In the genomic region with DNA sequence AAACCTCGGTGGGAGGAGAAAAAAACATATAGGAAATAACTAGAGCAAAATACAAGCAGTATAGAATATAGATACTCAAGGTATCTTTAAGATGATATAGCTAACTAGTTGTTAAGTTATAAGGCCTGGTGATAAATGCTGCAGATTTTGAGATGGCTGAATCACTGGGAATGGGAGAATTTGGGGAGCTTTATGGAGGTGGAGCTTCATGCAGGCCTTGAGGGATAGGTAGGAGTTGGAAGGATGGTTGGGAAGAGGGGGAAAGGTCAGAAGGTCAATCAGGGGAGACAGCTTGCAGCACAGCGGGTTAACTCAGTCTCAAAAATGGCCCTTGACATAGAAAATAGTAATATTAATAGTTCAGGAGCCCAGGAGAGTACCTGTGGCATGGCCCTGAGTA, we compare ENCODE assay signal across 16 cellular contexts. TPM values are rescaled to one million over a fixed set of nuclear protein-coding genes. Genes with fewer than 3 reads are reported as not detected.
DNase-seq lines count a peak whose midpoint lies in the region; ATAC-seq and TF ChIP-seq lines count a peak whose summit lies in the region.
"Had no signal": no experiment of that assay in that cellular context is flagged by ENCODE, and none has a peak within 500 bp of the region (broad histone marks: within the 10 kb centered on the region; RNA-seq: fewer than 3 reads in every experiment).

No MANE protein-coding gene starts in this region.

- in situ Hi-C loops in mammary epithelial cell (cut with MboI; ENCODE audit: low sequenced_read_pairs in 2 of 2) = no loop called here

- no peak overlapping the region for H3K14ac ChIP-seq in mesenchymal stem cell (ENCODE audit: low read length in 2 of 2)

- H3K36me3 ChIP-seq in ACC112 (ENCODE audit: insufficient read depth, low read length) (peaks cover 16% of the 10 kb centered on the region), SJCRH30 (peaks cover 31% of the 10 kb centered on the region), mesenchymal stem cell (ENCODE audit: control insufficient read depth in 1 of 2, insufficient read depth in 2 of 2, low read depth in 1 of 2, low read length in 2 of 2) (peaks cover 27 to 59% of the 10 kb centered on the region in 2 experiments), mammary epithelial cell (ENCODE audit: insufficient read depth, low read length) (peaks cover 10% of the 10 kb centered on the region)

- dilution Hi-C loops in mammary epithelial cell (cut with HindIII; ENCODE audit: low sequenced_read_pairs) = no loop called here

- no peaks in the 10 kb centered on the region for H4K20me1 ChIP-seq in mammary epithelial cell (ENCODE audit: insufficient read depth, low read length)

- H3K23ac ChIP-seq in mesenchymal stem cell (ENCODE audit: low read length in 2 of 2) = no peak overlapping the region

- H2BK120ac ChIP-seq in mesenchymal stem cell (ENCODE audit: low read depth, low read length) = no peak overlapping the region

- peak overlapping the region; percentile 2; the same call in 1 of the 2 replicates for H3K27ac ChIP-seq in ACC112 (ENCODE audit: low read depth, low read length)
- peak overlapping the region; percentile 53 for H3K27ac ChIP-seq in SJCRH30
- H3K27ac ChIP-seq in mesenchymal stem cell (ENCODE audit: low read length, poor library complexity, severe bottlenecking) = peak overlapping the region; percentile 2
- no peak overlapping the region for H3K27ac ChIP-seq in mammary epithelial cell (ENCODE audit: insufficient read depth, low read depth, low read length)

- H3K4me2 ChIP-seq in mesenchymal stem cell (ENCODE audit: low read length, poor library complexity, severe bottlenecking) (no peak overlapping the region), mammary epithelial cell (ENCODE audit: insufficient read depth, low read depth, low read length) (no peak overlapping the region)

- H3K4me3 ChIP-seq in ACC112 (ENCODE audit: low read depth, low read length) (no peak overlapping the region), SJCRH30 (no peak overlapping the region), mesenchymal stem cell (ENCODE audit: insufficient read depth in 1 of 2, low read depth in 1 of 2, low read length in 2 of 2) (no peak overlapping the region), mammary epithelial cell (replicated peaks in 1 of 3; ENCODE audit: insufficient read depth in 1 of 3, low read depth in 2 of 3, low read length in 3 of 3) (no peak overlapping the region)

- TF ChIP-seq CTCF in progenitor cell of endocrine pancreas (IDR thresholded peaks at IDR 0.05; ENCODE audit: unreplicated experiment) = no peak
- TF ChIP-seq CTCF in mammary epithelial cell (conservative IDR thresholded peaks at IDR 0.05 in 1 of 2, IDR thresholded peaks at IDR 0.05 in 1 of 2; ENCODE audit: extremely low read depth in 1 of 2, insufficient read depth in 1 of 2, low read depth in 1 of 2, low read length in 2 of 2) = no peak

- H3K4ac ChIP-seq in mesenchymal stem cell (ENCODE audit: low read depth in 1 of 2, low read length in 2 of 2) = no peak overlapping the region

- no peak overlapping the region for H2AFZ ChIP-seq in ACC112 (ENCODE audit: low read length, unreplicated experiment)
- no peak overlapping the region for H2AFZ ChIP-seq in mesenchymal stem cell (ENCODE audit: low read depth, low read length)
- H2AFZ ChIP-seq in mammary epithelial cell (ENCODE audit: low read depth, low read length) = no peak overlapping the region

- H3K27me3 Mint-ChIP-seq in progenitor cell of endocrine pancreas = no peaks in the 10 kb centered on the region
- H3K27me3 Mint-ChIP-seq: CD4-positive, alpha-beta memory T cell had no signal

- CTCF ChIA-PET in mammary epithelial cell (lab: Charles Lee; ENCODE audit: low non-redundant PET) = no interaction called here

- peaks cover 2% of the 10 kb centered on the region for H3K79me1 ChIP-seq in mesenchymal stem cell (replicated peaks; ENCODE audit: low read length, poor library complexity, severe bottlenecking)

- 100% methylated on average over 1 of the region's 2 CpGs for WGBS in mesenchymal stem cell
- 100% methylated on average over 2 of the region's 2 CpGs for WGBS in mammary epithelial cell (ENCODE audit: low coverage, missing lambda C conversion rate)

- no peak overlapping the region for H4K8ac ChIP-seq in mesenchymal stem cell (ENCODE audit: low read length)

- no peak overlapping the region for H2AK5ac ChIP-seq in mesenchymal stem cell (ENCODE audit: low read length, severe bottlenecking)

- H3K4me1 Mint-ChIP-seq in progenitor cell of endocrine pancreas (ENCODE audit: low read depth) = peaks cover 36% of the 10 kb centered on the region

- no peak overlapping the region for H3K9ac ChIP-seq in mesenchymal stem cell (ENCODE audit: low read length)
- no peak overlapping the region for H3K9ac ChIP-seq in mammary epithelial cell (ENCODE audit: insufficient read depth, low read length)

- H3K27ac Mint-ChIP-seq in progenitor cell of endocrine pancreas = peak overlapping the region; percentile 29
- H3K27ac Mint-ChIP-seq: CD4-positive, alpha-beta memory T cell had no signal

- no peak for ATAC-seq in HG02938 (IDR thresholded peaks at IDR 0.05; ENCODE audit: unreplicated experiment)
- no peak for ATAC-seq in GM21423 (IDR thresholded peaks at IDR 0.05; ENCODE audit: unreplicated experiment)
- ATAC-seq: Right ventricle myocardium inferior had no signal

- H2BK5ac ChIP-seq in mesenchymal stem cell (ENCODE audit: low read depth, low read length, poor library complexity, severe bottlenecking) = no peak overlapping the region

- no TSS peak for BruUV-seq in mammary epithelial cell (replicated peaks; lab: Mats Ljungman, UMichigan)

- no peak overlapping the region for H2BK15ac ChIP-seq in mesenchymal stem cell (ENCODE audit: low read depth, poor library complexity, severe bottlenecking)

- H3K4me1 ChIP-seq in ACC112 (ENCODE audit: control insufficient read depth, insufficient read depth, low read length, unreplicated experiment) = peaks cover 54% of the 10 kb centered on the region
- peaks cover 39% of the 10 kb centered on the region for H3K4me1 ChIP-seq in SJCRH30
- H3K4me1 ChIP-seq in mesenchymal stem cell (ENCODE audit: control insufficient read depth, insufficient read depth, low read depth, low read length) = peaks cover 15% of the 10 kb centered on the region
- H3K4me1 ChIP-seq in mammary epithelial cell (ENCODE audit: insufficient read depth, low read length) = peaks cover 8% of the 10 kb centered on the region

- no peak overlapping the region for H3K4me3 Mint-ChIP-seq in progenitor cell of endocrine pancreas (ENCODE audit: low read depth)
- H3K4me3 Mint-ChIP-seq: CD4-positive, alpha-beta memory T cell had no signal

- H3K36me3 Mint-ChIP-seq in progenitor cell of endocrine pancreas (ENCODE audit: insufficient read depth) = peaks cover 20% of the 10 kb centered on the region

- DNase-seq in SJCRH30 (peak in 1 of 2 experiments; percentile 13), mesenchymal stem cell (no peak), progenitor cell of endocrine pancreas (ENCODE audit: low spot score, unreplicated experiment) (no peak), mammary epithelial cell (no peak)
- no peak for DNase-seq in activated CD4-positive, alpha-beta T cell treated with anti-CD3 and anti-CD28 coated beads for 4 hours
- DNase-seq: CD4-positive, alpha-beta memory T cell; DMS153; GF-D8; H7; NCI-H1092 treated with DMSO at 0.1 percent for 48 hours; NCI-H2029 treated with DMSO at 0.1 percent for 48 hours; NCI-H2171 had no signal

- H3K79me2 ChIP-seq in ACC112 (ENCODE audit: control insufficient read depth, insufficient read depth, low read length, unreplicated experiment) (peaks cover 84% of the 10 kb centered on the region), mammary epithelial cell (ENCODE audit: insufficient read depth, low read length) (peaks cover 54% of the 10 kb centered on the region)

- no peaks in the 10 kb centered on the region for H3K9me3 Mint-ChIP-seq in progenitor cell of endocrine pancreas (ENCODE audit: low read depth)
- H3K9me3 Mint-ChIP-seq: CD4-positive, alpha-beta memory T cell had no signal

- H4K91ac ChIP-seq in mesenchymal stem cell (ENCODE audit: low read length) = no peak overlapping the region

- H2BK12ac ChIP-seq in mesenchymal stem cell (ENCODE audit: low read length in 2 of 2) = no peak overlapping the region

- H3K27me3 ChIP-seq in ACC112 (ENCODE audit: insufficient read depth, low read length) (no peaks in the 10 kb centered on the region), SJCRH30 (no peaks in the 10 kb centered on the region), mesenchymal stem cell (ENCODE audit: control insufficient read depth in 1 of 2, insufficient read depth in 1 of 2, low read length in 2 of 2) (no peaks in the 10 kb centered on the region), mammary epithelial cell (ENCODE audit: insufficient read depth, low read length) (no peaks in the 10 kb centered on the region)

- H3K9me3 ChIP-seq in SJCRH30 (replicated peaks) (no peaks in the 10 kb centered on the region), mesenchymal stem cell (ENCODE audit: control insufficient read depth, low read length) (no peaks in the 10 kb centered on the region), mammary epithelial cell (replicated peaks; ENCODE audit: insufficient read depth, low read length) (no peaks in the 10 kb centered on the region)

- H3K18ac ChIP-seq in mesenchymal stem cell (ENCODE audit: low read depth in 1 of 2, low read length in 2 of 2) = no peak overlapping the region

- intact Hi-C loops in mammary epithelial cell (cut with micrococcal nuclease) = no loop called here

RNA-seq across cellular contexts. Expression of gene RAI14, which starts 34.8 kb away (rescaled TPM):
- 67.4 and 74.4 TPM in 2 replicates for total RNA-seq in SJCRH30 (2014; rRNA removed; shearing (Covaris generic))
- 100 TPM for polyA plus RNA-seq in mesenchymal stem cell (2013, experiment 1 of 2)
- polyA plus RNA-seq in mesenchymal stem cell (2013, experiment 2 of 2) = 99.7 TPM
- total RNA-seq in progenitor cell of endocrine pancreas = 116 and 121 TPM in 2 replicates
- total RNA-seq in mammary epithelial cell = 100 to 1,000 TPM; 114 to 184 TPM
- 46.7 TPM for polyA plus RNA-seq in mammary epithelial cell
- polyA minus RNA-seq in mammary epithelial cell = 258 TPM
